ENCODE assay signal across 22 cellular contexts in genomic region chr7:4785371-4785770, GRCh38.
"Had no signal": no experiment of that assay in that cellular context is flagged by ENCODE, and none has a peak within 500 bp of the region (broad histone marks: within the 10 kb centered on the region; RNA-seq: fewer than 3 reads in every experiment).

No MANE protein-coding gene starts in this region.

- H3K4me3 ChIP-seq: coronary artery, dorsolateral prefrontal cortex, esophagus muscularis mucosa, gastroesophageal sphincter, heart left ventricle, hepatocyte, left lung, lower lobe of right lung, mucosa of descending colon had no signal

- H3K4me2 ChIP-seq: hepatocyte had no signal

- H3K27ac ChIP-seq: coronary artery, dorsolateral prefrontal cortex, esophagus muscularis mucosa, foreskin keratinocyte, gastroesophageal sphincter, hepatocyte, left lung, lower lobe of right lung had no signal

- H3K27me3 ChIP-seq: dorsolateral prefrontal cortex, esophagus muscularis mucosa, foreskin keratinocyte, gastroesophageal sphincter, heart left ventricle, hepatocyte, left lung had no signal

- H2AFZ ChIP-seq: hepatocyte had no signal

- DNase-seq: dermis blood vessel endothelial cell; dorsolateral prefrontal cortex; effector CD4-positive, alpha-beta T cell; effector memory CD4-positive, alpha-beta T cell; foreskin keratinocyte; hypothalamus; immature natural killer cell; islet precursor cell; kidney; kidney glomerular epithelial cell; lower lobe of right lung; mesenchymal stem cell; mucosa of descending colon had no signal

- H3K9me3 ChIP-seq: esophagus muscularis mucosa, gastroesophageal sphincter, heart left ventricle, left lung, lower lobe of right lung, mucosa of descending colon had no signal

- FAIRE-seq: colon, endothelial cell of umbilical vein, frontal cortex, kidney had no signal

- ATAC-seq: foreskin keratinocyte, gastroesophageal sphincter, left lung, lower lobe of right lung, mucosa of descending colon had no signal

- H3K4me1 ChIP-seq: esophagus muscularis mucosa, foreskin keratinocyte, gastroesophageal sphincter, left lung, lower lobe of right lung had no signal
